ENCODE assay signal across 9 cellular contexts in genomic region chr6:34238507-34239239, GRCh38. TPM values are rescaled to one million over a fixed set of nuclear protein-coding genes. Genes with fewer than 3 reads are reported as not detected.
DNase-seq lines count a peak whose midpoint lies in the region; ATAC-seq and TF ChIP-seq lines count a peak whose summit lies in the region.
"Had no signal": no experiment of that assay in that cellular context is flagged by ENCODE, and none has a peak within 500 bp of the region (broad histone marks: within the 10 kb centered on the region; RNA-seq: fewer than 3 reads in every experiment).

No MANE protein-coding gene starts in this region.

- peaks cover 28% of the 10 kb centered on the region for H3K36me3 Mint-ChIP-seq in T-helper 1 cell treated with Interleukin-12 subunit alpha and Interleukin-12 subunit beta and Interleukin-4 antibody, amounts not matched to agents 30 μg/mL and 1 μg/mL, for 36 hours (ENCODE audit: low read depth)
- H3K36me3 Mint-ChIP-seq in glutamatergic neuron (ENCODE audit: unreplicated experiment) = no peaks in the 10 kb centered on the region
- peaks cover 17 to 52% of the 10 kb centered on the region in 2 donors for H3K36me3 Mint-ChIP-seq in stimulated activated naive B cell treated with anti-CD40 and anti-IgM and Interleukin-4, amounts not matched to agents 10 μg/mL and 1 μg/mL and 100 μg/mL, for 72 hours

- H3K27me3 Mint-ChIP-seq in T-helper 1 cell treated with Interleukin-12 subunit alpha and Interleukin-12 subunit beta and Interleukin-4 antibody, amounts not matched to agents 30 μg/mL and 1 μg/mL, for 36 hours (ENCODE audit: low read depth) = no peaks in the 10 kb centered on the region
- H3K27me3 Mint-ChIP-seq in glutamatergic neuron (ENCODE audit: unreplicated experiment) = peaks cover 6% of the 10 kb centered on the region
- H3K27me3 Mint-ChIP-seq in stimulated activated naive B cell treated with anti-CD40 and anti-IgM and Interleukin-4, amounts not matched to agents 10 μg/mL and 1 μg/mL and 100 μg/mL, for 72 hours = no peaks in the 10 kb centered on the region

- H3K27ac ChIP-seq in SU-DHL-6 (ENCODE audit: low read depth, low read length) = peak overlapping the region; percentile 94

- H3K9me2 ChIP-seq in SU-DHL-6 (replicated peaks; ENCODE audit: insufficient read depth, low read length) = no peaks in the 10 kb centered on the region

- TF ChIP-seq CTCF in SU-DHL-6 (IDR thresholded peaks at IDR 0.05; ENCODE audit: insufficient read depth, low read length, poor library complexity, severe bottlenecking) = no peak
- TF ChIP-seq CTCF in glutamatergic neuron (IDR thresholded peaks at IDR 0.05; ENCODE audit: partially characterized antibody, unreplicated experiment) = no peak

- H3K27me3 ChIP-seq in SU-DHL-6 (ENCODE audit: low read length) = no peaks in the 10 kb centered on the region
- H3K27me3 ChIP-seq: adrenal gland had no signal

- in situ Hi-C loops in ACHN (cut with HindIII; ENCODE audit: low pct_ligation_motif_present, low pct_unique_long_range_greater_than_20kb, low sequenced_read_pairs) = no loop called here

- no peak overlapping the region for H2AFZ ChIP-seq in SU-DHL-6 (ENCODE audit: low read depth, low read length, severe bottlenecking)

- peaks cover 28% of the 10 kb centered on the region for H3K36me3 ChIP-seq in SU-DHL-6 (ENCODE audit: low read length)
- H3K36me3 ChIP-seq: adrenal gland had no signal

- H3K79me2 ChIP-seq in SU-DHL-6 (ENCODE audit: insufficient read depth, low read length) = peaks cover 54% of the 10 kb centered on the region

- H3K27ac Mint-ChIP-seq in T-helper 1 cell treated with Interleukin-12 subunit alpha and Interleukin-12 subunit beta and Interleukin-4 antibody, amounts not matched to agents 30 μg/mL and 1 μg/mL, for 36 hours = peak overlapping the region; percentile 89
- peak overlapping the region; percentile 64 for H3K27ac Mint-ChIP-seq in glutamatergic neuron (ENCODE audit: unreplicated experiment)
- peak overlapping the region; percentile 91 for H3K27ac Mint-ChIP-seq in stimulated activated naive B cell treated with anti-CD40 and anti-IgM and Interleukin-4, amounts not matched to agents 10 μg/mL and 1 μg/mL and 100 μg/mL, for 72 hours

- H3F3A ChIP-seq in SU-DHL-6 (ENCODE audit: insufficient read depth) = peaks cover 57% of the 10 kb centered on the region

- no peaks in the 10 kb centered on the region for H3K9me3 ChIP-seq in SU-DHL-6 (ENCODE audit: insufficient read depth, low read length)
- H3K9me3 ChIP-seq: adrenal gland had no signal

- peak overlapping the region; percentile 84 for H3K4me2 ChIP-seq in SU-DHL-6 (ENCODE audit: low read depth, low read length, poor library complexity, severe bottlenecking)

- DNase-seq in T-helper 1 cell (no peak), glutamatergic neuron (no peak), NCI-H1436 (lab: John Stamatoyannopoulos, UW) (no peak), NCI-H345 (lab: John Stamatoyannopoulos, UW) (no peak), ACHN (no peak)
- no peak for DNase-seq in stimulated activated naive B cell treated with anti-CD40 and anti-IgM and Interleukin-4, amounts not matched to agents 10 μg/mL and 1 μg/mL and 100 μg/mL, for 72 hours

- H4K20me1 ChIP-seq in SU-DHL-6 (ENCODE audit: low read depth, low read length) = peaks cover 25% of the 10 kb centered on the region

- H3K4me3 ChIP-seq in SU-DHL-6 (ENCODE audit: insufficient read depth, low read length, poor library complexity, severe bottlenecking) = peak overlapping the region; percentile 98

- peaks cover 48% of the 10 kb centered on the region for H3K4me1 Mint-ChIP-seq in T-helper 1 cell treated with Interleukin-12 subunit alpha and Interleukin-12 subunit beta and Interleukin-4 antibody, amounts not matched to agents 30 μg/mL and 1 μg/mL, for 36 hours (ENCODE audit: low read depth)
- H3K4me1 Mint-ChIP-seq in glutamatergic neuron (ENCODE audit: low read depth, unreplicated experiment) = peaks cover 19% of the 10 kb centered on the region
- peaks cover 46 to 76% of the 10 kb centered on the region in 2 donors for H3K4me1 Mint-ChIP-seq in stimulated activated naive B cell treated with anti-CD40 and anti-IgM and Interleukin-4, amounts not matched to agents 10 μg/mL and 1 μg/mL and 100 μg/mL, for 72 hours

- peak overlapping the region; percentile 100 for H3K9ac ChIP-seq in SU-DHL-6 (ENCODE audit: low read length)

- no peaks in the 10 kb centered on the region for H3K9me3 Mint-ChIP-seq in T-helper 1 cell treated with Interleukin-12 subunit alpha and Interleukin-12 subunit beta and Interleukin-4 antibody, amounts not matched to agents 30 μg/mL and 1 μg/mL, for 36 hours
- H3K9me3 Mint-ChIP-seq in glutamatergic neuron (ENCODE audit: unreplicated experiment) = peaks cover 7% of the 10 kb centered on the region
- H3K9me3 Mint-ChIP-seq in stimulated activated naive B cell treated with anti-CD40 and anti-IgM and Interleukin-4, amounts not matched to agents 10 μg/mL and 1 μg/mL and 100 μg/mL, for 72 hours = no peaks in the 10 kb centered on the region

- peak overlapping the region; percentile 83 for H3K4me3 Mint-ChIP-seq in T-helper 1 cell treated with Interleukin-12 subunit alpha and Interleukin-12 subunit beta and Interleukin-4 antibody, amounts not matched to agents 30 μg/mL and 1 μg/mL, for 36 hours
- H3K4me3 Mint-ChIP-seq in glutamatergic neuron (ENCODE audit: unreplicated experiment) = peak overlapping the region; percentile 86
- peak overlapping the region; percentile 89 to 90 for H3K4me3 Mint-ChIP-seq in stimulated activated naive B cell treated with anti-CD40 and anti-IgM and Interleukin-4, amounts not matched to agents 10 μg/mL and 1 μg/mL and 100 μg/mL, for 72 hours

- no peak for ATAC-seq in stimulated activated naive B cell treated with anti-CD40 and anti-IgM and Interleukin-4, amounts not matched to agents 10 μg/mL and 1 μg/mL and 100 μg/mL, for 72 hours (replicated peaks)

RNA-seq across cellular contexts. Expression of gene HMGA1, which starts 2.0 kb away (rescaled TPM):
- total RNA-seq in glutamatergic neuron (ENCODE audit: unreplicated experiment) = 322 TPM

RNA-seq across cellular contexts. Expression of gene SMIM29, which starts 10.1 kb away (rescaled TPM):
- total RNA-seq in glutamatergic neuron (ENCODE audit: unreplicated experiment) = 54.7 TPM
